29 cellular contexts compared by ENCODE assay signal in genomic region chr21:35543746-35544145, GRCh38.
"Had no signal": no experiment of that assay in that cellular context is flagged by ENCODE, and none has a peak within 500 bp of the region (broad histone marks: within the 10 kb centered on the region; RNA-seq: fewer than 3 reads in every experiment).

No MANE protein-coding gene starts in this region.

- H3K27me3 Mint-ChIP-seq: activated naive CD8-positive, alpha-beta T cell had no signal

- H3K4me1 Mint-ChIP-seq: activated CD4-positive, alpha-beta T cell treated with anti-CD3 and anti-CD28 coated beads, Interleukin-2, amount 10 ng/mL, durations not matched to agents 24 days and 14 days; activated naive CD4-positive, alpha-beta T cell treated with anti-CD3 and anti-CD28 coated beads, Interleukin-2, amount 10 ng/mL, durations not matched to agents 7 days and 5 days; activated naive CD8-positive, alpha-beta T cell treated with anti-CD3 and anti-CD28 coated beads, Interleukin-2, amount 50 U/mL, for 24 hours; brain had no signal

- H3K27ac ChIP-seq: SJCRH30, SK-N-MC had no signal

- H3K4me3 ChIP-seq: MG63, SJCRH30, SK-N-MC had no signal

- H3K9me3 Mint-ChIP-seq: activated naive CD4-positive, alpha-beta T cell treated with anti-CD3 and anti-CD28 coated beads, Interleukin-2, amount 10 ng/mL, durations not matched to agents 7 days and 5 days; activated T-cell treated with anti-CD3 and anti-CD28 coated beads, Interleukin-2, amount 50 U/mL, for 4 hours had no signal

- H3K27me3 ChIP-seq: MG63, SJCRH30 had no signal

- H3K36me3 Mint-ChIP-seq: activated naive CD4-positive, alpha-beta T cell treated with anti-CD3 and anti-CD28 coated beads, Interleukin-2, amount 10 ng/mL, durations not matched to agents 7 days and 5 days; activated naive CD8-positive, alpha-beta T cell; brain had no signal

- H3K36me3 ChIP-seq: MG63, SJCRH30 had no signal

- H3K27ac Mint-ChIP-seq: activated CD4-positive, alpha-beta T cell treated with anti-CD3 and anti-CD28 coated beads, Interleukin-2, amount 10 ng/mL, durations not matched to agents 24 days and 14 days; activated CD8-positive, alpha-beta T cell treated with anti-CD3 and anti-CD28 coated beads for 36 hours; activated naive CD4-positive, alpha-beta T cell treated with anti-CD3 and anti-CD28 coated beads, Interleukin-2, amount 10 ng/mL, durations not matched to agents 7 days and 5 days; activated naive CD8-positive, alpha-beta T cell; activated naive CD8-positive, alpha-beta T cell treated with anti-CD3 and anti-CD28 coated beads, Interleukin-2, amount 50 U/mL, for 24 hours; brain had no signal

- DNase-seq: activated CD4-positive, alpha-beta T cell treated with anti-CD3 and anti-CD28 coated beads, Interleukin-2, amount 10 ng/mL, durations not matched to agents 24 days and 14 days; activated CD4-positive, alpha-beta T cell treated with anti-CD3 and anti-CD28 coated beads, Interleukin-2, amount 50 U/mL, for 4 hours; activated CD8-positive, alpha-beta T cell treated with anti-CD3 and anti-CD28 coated beads for 36 hours; activated effector memory CD4-positive, alpha-beta T cell treated with Interleukin-2 at 50 U/mL for 16 hours; activated naive CD4-positive, alpha-beta T cell treated with anti-CD3 and anti-CD28 coated beads, Interleukin-2, amount 10 ng/mL, durations not matched to agents 7 days and 5 days; activated naive CD8-positive, alpha-beta T cell treated with anti-CD3 and anti-CD28 coated beads, Interleukin-2, amount 50 U/mL, for 24 hours; activated T-cell treated with anti-CD3 and anti-CD28 coated beads, Interleukin-2, amount 50 U/mL, for 4 hours; anterior cingulate cortex; caudate nucleus; cerebellar nuclear complex; cortex of kidney; Kasumi-1; KG1; MG63; NCI-H1048; NCI-H146; NCI-H187; NCI-H2081 treated with DMSO at 0.1 percent for 48 hours; NCI-H2171 treated with DMSO at 0.1 percent for 48 hours; NCI-H2227 treated with DMSO at 0.1 percent for 48 hours; NCI-H446; NCI-H510A treated with DMSO at 0.1 percent for 48 hours; NCI-H526 treated with DMSO at 0.1 percent for 48 hours; SHP77; SJCRH30; T1000 had no signal

- H3K9me3 ChIP-seq: MG63 had no signal

- H3K4me3 Mint-ChIP-seq: activated CD4-positive, alpha-beta T cell treated with anti-CD3 and anti-CD28 coated beads, Interleukin-2, amount 10 ng/mL, durations not matched to agents 24 days and 14 days; activated CD8-positive, alpha-beta T cell treated with anti-CD3 and anti-CD28 coated beads for 36 hours; activated naive CD4-positive, alpha-beta T cell treated with anti-CD3 and anti-CD28 coated beads, Interleukin-2, amount 10 ng/mL, durations not matched to agents 7 days and 5 days; activated naive CD8-positive, alpha-beta T cell; activated naive CD8-positive, alpha-beta T cell treated with anti-CD3 and anti-CD28 coated beads, Interleukin-2, amount 50 U/mL, for 24 hours; activated T-cell treated with anti-CD3 and anti-CD28 coated beads, Interleukin-2, amount 50 U/mL, for 4 hours; brain had no signal
